2 cellular contexts compared by ENCODE assay signal in the genomic region with DNA sequence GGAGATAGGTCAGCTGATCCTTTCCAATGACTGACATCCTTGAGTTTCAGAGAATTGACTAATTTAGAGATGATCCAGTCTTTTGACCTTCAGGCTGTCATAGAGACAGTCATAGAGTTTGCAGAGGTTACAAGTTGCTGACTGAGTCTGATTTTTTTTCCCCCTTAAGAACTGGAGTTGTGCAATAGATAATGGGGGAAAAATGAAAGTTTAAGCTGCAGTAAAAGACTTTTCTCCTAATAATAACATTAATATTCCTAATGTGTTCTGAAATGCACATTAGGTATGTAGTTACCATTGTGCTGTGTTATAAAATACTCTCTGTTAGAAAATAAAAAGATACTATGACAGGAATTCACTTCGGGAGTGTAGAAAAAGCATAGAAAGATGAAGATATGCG.
TF ChIP-seq lines count a peak whose summit lies in the region.

No MANE protein-coding gene starts in this region.

TF ChIP-seq in SK-N-SH, 30 proteins besides CTCF, POLR2A, EP300 and RAD21 (continued from another document):
- TF ChIP-seq, protein P1, sequence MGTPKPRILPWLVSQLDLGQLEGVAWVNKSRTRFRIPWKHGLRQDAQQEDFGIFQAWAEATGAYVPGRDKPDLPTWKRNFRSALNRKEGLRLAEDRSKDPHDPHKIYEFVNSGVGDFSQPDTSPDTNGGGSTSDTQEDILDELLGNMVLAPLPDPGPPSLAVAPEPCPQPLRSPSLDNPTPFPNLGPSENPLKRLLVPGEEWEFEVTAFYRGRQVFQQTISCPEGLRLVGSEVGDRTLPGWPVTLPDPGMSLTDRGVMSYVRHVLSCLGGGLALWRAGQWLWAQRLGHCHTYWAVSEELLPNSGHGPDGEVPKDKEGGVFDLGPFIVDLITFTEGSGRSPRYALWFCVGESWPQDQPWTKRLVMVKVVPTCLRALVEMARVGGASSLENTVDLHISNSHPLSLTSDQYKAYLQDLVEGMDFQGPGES (IDR thresholded peaks at IDR 0.05; ENCODE audit: low read depth, low read length): no peak
- TF ChIP-seq FOXJ3 (CRISPR knock-in tag; IDR thresholded peaks at IDR 0.05) (no peak), GABPA (IDR thresholded peaks at IDR 0.05; ENCODE audit: low read depth) (no peak), ZBTB33 (IDR thresholded peaks at IDR 0.05; ENCODE audit: borderline replicate concordance, low read depth) (no peak), RXRA (IDR thresholded peaks at IDR 0.05; ENCODE audit: borderline replicate concordance, low read depth) (no peak), RCOR1 (IDR thresholded peaks at IDR 0.05; ENCODE audit: low read length) (no peak), EZH2phosphoT487 (IDR thresholded peaks at IDR 0.05; ENCODE audit: borderline replicate concordance, low read depth) (no peak), ELF1 (IDR thresholded peaks at IDR 0.05) (no peak), NFIC (IDR thresholded peaks at IDR 0.05; ENCODE audit: borderline replicate concordance) (no peak), TCF12 (IDR thresholded peaks at IDR 0.05) (no peak)

TF ChIP-seq in SK-N-SH treated with all-trans-retinoic acid at 6 μM for 48 hours, 23 proteins besides CTCF, POLR2A, EP300 and RAD21 (continued from another document):
- TF ChIP-seq, protein P2, sequence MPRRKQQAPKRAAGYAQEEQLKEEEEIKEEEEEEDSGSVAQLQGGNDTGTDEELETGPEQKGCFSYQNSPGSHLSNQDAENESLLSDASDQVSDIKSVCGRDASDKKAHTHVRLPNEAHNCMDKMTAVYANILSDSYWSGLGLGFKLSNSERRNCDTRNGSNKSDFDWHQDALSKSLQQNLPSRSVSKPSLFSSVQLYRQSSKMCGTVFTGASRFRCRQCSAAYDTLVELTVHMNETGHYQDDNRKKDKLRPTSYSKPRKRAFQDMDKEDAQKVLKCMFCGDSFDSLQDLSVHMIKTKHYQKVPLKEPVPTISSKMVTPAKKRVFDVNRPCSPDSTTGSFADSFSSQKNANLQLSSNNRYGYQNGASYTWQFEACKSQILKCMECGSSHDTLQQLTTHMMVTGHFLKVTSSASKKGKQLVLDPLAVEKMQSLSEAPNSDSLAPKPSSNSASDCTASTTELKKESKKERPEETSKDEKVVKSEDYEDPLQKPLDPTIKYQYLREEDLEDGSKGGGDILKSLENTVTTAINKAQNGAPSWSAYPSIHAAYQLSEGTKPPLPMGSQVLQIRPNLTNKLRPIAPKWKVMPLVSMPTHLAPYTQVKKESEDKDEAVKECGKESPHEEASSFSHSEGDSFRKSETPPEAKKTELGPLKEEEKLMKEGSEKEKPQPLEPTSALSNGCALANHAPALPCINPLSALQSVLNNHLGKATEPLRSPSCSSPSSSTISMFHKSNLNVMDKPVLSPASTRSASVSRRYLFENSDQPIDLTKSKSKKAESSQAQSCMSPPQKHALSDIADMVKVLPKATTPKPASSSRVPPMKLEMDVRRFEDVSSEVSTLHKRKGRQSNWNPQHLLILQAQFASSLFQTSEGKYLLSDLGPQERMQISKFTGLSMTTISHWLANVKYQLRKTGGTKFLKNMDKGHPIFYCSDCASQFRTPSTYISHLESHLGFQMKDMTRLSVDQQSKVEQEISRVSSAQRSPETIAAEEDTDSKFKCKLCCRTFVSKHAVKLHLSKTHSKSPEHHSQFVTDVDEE (CRISPR knock-in tag; IDR thresholded peaks at IDR 0.05): no peak
- TF ChIP-seq, protein P3, sequence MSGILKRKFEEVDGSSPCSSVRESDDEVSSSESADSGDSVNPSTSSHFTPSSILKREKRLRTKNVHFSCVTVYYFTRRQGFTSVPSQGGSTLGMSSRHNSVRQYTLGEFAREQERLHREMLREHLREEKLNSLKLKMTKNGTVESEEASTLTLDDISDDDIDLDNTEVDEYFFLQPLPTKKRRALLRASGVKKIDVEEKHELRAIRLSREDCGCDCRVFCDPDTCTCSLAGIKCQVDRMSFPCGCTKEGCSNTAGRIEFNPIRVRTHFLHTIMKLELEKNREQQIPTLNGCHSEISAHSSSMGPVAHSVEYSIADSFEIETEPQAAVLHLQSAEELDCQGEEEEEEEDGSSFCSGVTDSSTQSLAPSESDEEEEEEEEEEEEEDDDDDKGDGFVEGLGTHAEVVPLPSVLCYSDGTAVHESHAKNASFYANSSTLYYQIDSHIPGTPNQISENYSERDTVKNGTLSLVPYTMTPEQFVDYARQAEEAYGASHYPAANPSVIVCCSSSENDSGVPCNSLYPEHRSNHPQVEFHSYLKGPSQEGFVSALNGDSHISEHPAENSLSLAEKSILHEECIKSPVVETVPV (CRISPR knock-in tag; IDR thresholded peaks at IDR 0.05): no peak
- TF ChIP-seq POU6F1 (CRISPR knock-in tag; IDR thresholded peaks at IDR 0.05; ENCODE audit: borderline replicate concordance, low read depth) (no peak), RARB (CRISPR knock-in tag; IDR thresholded peaks at IDR 0.05) (no peak), ARNTL (CRISPR knock-in tag; IDR thresholded peaks at IDR 0.05; ENCODE audit: borderline replicate concordance, low read depth) (no peak), ZC3H10 (CRISPR knock-in tag; IDR thresholded peaks at IDR 0.05) (no peak), TCF4 (CRISPR knock-in tag; IDR thresholded peaks at IDR 0.05; ENCODE audit: borderline replicate concordance) (no peak), ISL1 (CRISPR knock-in tag; IDR thresholded peaks at IDR 0.05) (no peak), GLIS3 (CRISPR knock-in tag; IDR thresholded peaks at IDR 0.05) (no peak), SNAI2 (CRISPR knock-in tag; IDR thresholded peaks at IDR 0.05) (no peak), ZNF565 (CRISPR knock-in tag; conservative IDR thresholded peaks at IDR 0.05; ENCODE audit: low read depth) (no peak)
